ENCODE assay signal across 8 cellular contexts in the genomic region with DNA sequence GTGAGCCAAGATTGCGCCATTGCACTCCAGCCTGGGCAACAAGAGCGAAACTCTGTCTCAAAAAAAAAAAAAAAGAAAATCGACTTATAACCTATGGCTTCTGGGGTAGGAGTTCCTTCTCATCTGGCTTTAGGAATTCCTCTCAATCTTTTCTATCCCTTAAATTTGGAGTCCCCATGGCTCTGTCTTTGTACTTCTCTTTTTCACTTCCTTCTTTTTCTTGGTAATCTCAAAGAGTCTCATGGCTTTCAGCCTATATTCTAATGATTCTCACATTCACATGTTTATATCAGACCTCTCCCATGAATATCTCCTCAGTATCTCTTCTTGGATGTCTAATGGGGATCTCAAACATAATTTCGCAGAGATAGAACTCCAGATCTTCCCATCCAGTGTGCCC.
"Had no signal": no experiment of that assay in that cellular context is flagged by ENCODE, and none has a peak within 500 bp of the region (broad histone marks: within the 10 kb centered on the region; RNA-seq: fewer than 3 reads in every experiment).

No MANE protein-coding gene starts in this region.

- H3K4me3 Mint-ChIP-seq: activated naive CD4-positive, alpha-beta T cell treated with anti-CD3 and anti-CD28 coated beads, Interleukin-2, amount 10 ng/mL, durations not matched to agents 7 days and 5 days; stimulated activated naive CD8-positive, alpha-beta T cell treated with anti-CD3 and anti-CD28 coated beads, Interleukin-15, Interleukin-2, amounts not matched to agents 100 ng/mL and 50 ng/mL, for 24 hours had no signal

- H3K36me3 Mint-ChIP-seq: activated naive CD4-positive, alpha-beta T cell treated with anti-CD3 and anti-CD28 coated beads, Interleukin-2, amount 10 ng/mL, durations not matched to agents 7 days and 5 days had no signal

- H3K27me3 Mint-ChIP-seq: activated naive CD4-positive, alpha-beta T cell treated with anti-CD3 and anti-CD28 coated beads, Interleukin-2, amount 10 ng/mL, durations not matched to agents 7 days and 5 days had no signal

- H3K27me3 ChIP-seq: esophagus squamous epithelium had no signal

- H3K36me3 ChIP-seq: esophagus squamous epithelium had no signal

- H3K4me1 ChIP-seq: esophagus squamous epithelium had no signal

- H3K4me3 ChIP-seq: esophagus squamous epithelium had no signal

- ATAC-seq: left colon had no signal

- H3K9me3 Mint-ChIP-seq: activated naive CD4-positive, alpha-beta T cell treated with anti-CD3 and anti-CD28 coated beads, Interleukin-2, amount 10 ng/mL, durations not matched to agents 7 days and 5 days; activated T-helper 2 cell treated with anti-CD3 and anti-CD28 coated beads, Interferon-gamma antibody, Interleukin-2, Interleukin-4, amounts not matched to agents 10 μg/mL and 5 μg/mL and 100 μg/mL, durations not matched to agents 14 hours and 24 hours and 36 hours; stimulated activated naive CD8-positive, alpha-beta T cell treated with anti-CD3 and anti-CD28 coated beads, Interleukin-15, Interleukin-2, amounts not matched to agents 100 ng/mL and 50 ng/mL, for 24 hours had no signal

- H3K27ac ChIP-seq: esophagus squamous epithelium had no signal

- H3K27ac Mint-ChIP-seq: activated naive CD4-positive, alpha-beta T cell treated with anti-CD3 and anti-CD28 coated beads, Interleukin-2, amount 10 ng/mL, durations not matched to agents 7 days and 5 days; activated T-helper 2 cell treated with anti-CD3 and anti-CD28 coated beads, Interferon-gamma antibody, Interleukin-2, Interleukin-4, amounts not matched to agents 10 μg/mL and 5 μg/mL and 100 μg/mL, durations not matched to agents 14 hours and 24 hours and 36 hours; stimulated activated naive CD8-positive, alpha-beta T cell treated with anti-CD3 and anti-CD28 coated beads, Interleukin-15, Interleukin-2, amounts not matched to agents 100 ng/mL and 50 ng/mL, for 24 hours had no signal

- DNase-seq: activated naive CD4-positive, alpha-beta T cell treated with anti-CD3 and anti-CD28 coated beads, Interleukin-2, amount 10 ng/mL, durations not matched to agents 7 days and 5 days; esophagus squamous epithelium; foreskin fibroblast; left colon; stimulated activated CD4-positive, alpha-beta T cell treated with anti-CD3 and anti-CD28 coated beads, Interleukin-4, amount 100 ng/mL, for 1 hour; stimulated activated CD8-positive, alpha-beta memory T cell treated with anti-CD3 and anti-CD28 coated beads, Interleukin-4, amount 100 ng/mL, for 48 hours had no signal

- H3K4me1 Mint-ChIP-seq: activated naive CD4-positive, alpha-beta T cell treated with anti-CD3 and anti-CD28 coated beads, Interleukin-2, amount 10 ng/mL, durations not matched to agents 7 days and 5 days had no signal
